ENCODE assay signal across 25 cellular contexts in the genomic region with DNA sequence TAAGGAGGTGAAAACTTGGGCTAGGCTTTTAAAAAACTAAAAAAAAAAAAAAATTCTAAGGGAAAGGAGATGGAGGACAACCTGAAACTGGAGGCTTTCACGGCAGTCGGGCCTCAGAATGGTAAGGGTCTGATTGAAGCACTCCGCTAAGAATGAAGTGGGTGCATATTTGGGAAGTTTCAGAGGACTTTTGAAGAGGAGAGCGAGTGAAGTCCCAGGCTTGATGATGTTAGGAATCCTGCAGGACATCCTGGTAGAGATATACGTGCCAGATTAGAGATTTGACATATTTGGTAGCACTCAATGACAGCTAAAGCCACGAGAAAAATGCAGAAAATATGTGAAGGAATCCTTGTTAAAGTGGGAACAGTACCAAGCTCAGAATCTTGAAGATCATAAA.
"Had no signal": no experiment of that assay in that cellular context is flagged by ENCODE, and none has a peak within 500 bp of the region (broad histone marks: within the 10 kb centered on the region; RNA-seq: fewer than 3 reads in every experiment).

No MANE protein-coding gene starts in this region.

- H3K9me3 Mint-ChIP-seq: natural killer cell; stimulated activated effector memory CD8-positive, alpha-beta T cell treated with anti-CD3 and anti-CD28 coated beads, Interleukin-12 subunit alpha, Interleukin-12 subunit beta, amount 100 ng/mL, for 72 hours; stimulated activated naive CD8-positive, alpha-beta T cell treated with anti-CD3 and anti-CD28 coated beads, Interleukin-15, Interleukin-2, amounts not matched to agents 100 ng/mL and 50 ng/mL, for 24 hours; type B pancreatic cell had no signal

- ATAC-seq: natural killer cell; psoas muscle; right cardiac atrium; right lobe of liver; stimulated activated naive B cell treated with anti-CD40 and anti-IgM and Interleukin-4, amounts not matched to agents 10 μg/mL and 1 μg/mL and 100 μg/mL, for 72 hours; upper lobe of right lung had no signal

- H3K36me3 Mint-ChIP-seq: natural killer cell; neural progenitor cell; stimulated activated effector memory CD8-positive, alpha-beta T cell treated with anti-CD3 and anti-CD28 coated beads, Interleukin-12 subunit alpha, Interleukin-12 subunit beta, amount 100 ng/mL, for 72 hours; stimulated activated naive B cell treated with anti-CD40 and anti-IgM and Interleukin-4, amounts not matched to agents 10 μg/mL and 1 μg/mL and 100 μg/mL, for 72 hours; type B pancreatic cell had no signal

- DNase-seq: natural killer cell; occipital lobe; ovary; posterior cingulate gyrus; psoas muscle; right cardiac atrium; right lobe of liver; sigmoid colon; small intestine; stimulated activated CD4-positive, alpha-beta T cell treated with anti-CD3 and anti-CD28 coated beads, Interleukin-15, amount 100 ng/mL, for 24 hours; stimulated activated CD4-positive, alpha-beta T cell treated with anti-CD3 and anti-CD28 coated beads, Interleukin-2, amount 100 ng/mL, for 24 hours; stimulated activated CD4-positive, alpha-beta T cell treated with anti-CD3 and anti-CD28 coated beads, Interleukin-2, amount 100 ng/mL, for 48 hours; stimulated activated CD4-positive, alpha-beta T cell treated with anti-CD3 and anti-CD28 coated beads, Interleukin-4, amount 100 ng/mL, for 24 hours; stimulated activated naive B cell treated with anti-CD40 and anti-IgM and Interleukin-4, amounts not matched to agents 10 μg/mL and 1 μg/mL and 100 μg/mL, for 72 hours; stimulated activated naive CD4-positive, alpha-beta T cell treated with Interleukin-2 at 50 U/mL for 16 hours; stomach; thyroid gland; upper lobe of right lung; uterus had no signal

- H3K27ac Mint-ChIP-seq: natural killer cell; nephron; neural progenitor cell; progenitor cell of endocrine pancreas; stimulated activated effector memory CD8-positive, alpha-beta T cell treated with anti-CD3 and anti-CD28 coated beads, Interleukin-12 subunit alpha, Interleukin-12 subunit beta, amount 100 ng/mL, for 72 hours; stimulated activated naive B cell treated with anti-CD40 and anti-IgM and Interleukin-4, amounts not matched to agents 10 μg/mL and 1 μg/mL and 100 μg/mL, for 72 hours; stimulated activated naive CD8-positive, alpha-beta T cell treated with anti-CD3 and anti-CD28 coated beads, Interleukin-15, Interleukin-2, amounts not matched to agents 100 ng/mL and 50 ng/mL, for 24 hours; type B pancreatic cell had no signal

- H3K27me3 Mint-ChIP-seq: type B pancreatic cell had no signal

- H3K4me1 Mint-ChIP-seq: natural killer cell; nephron; stimulated activated effector memory CD8-positive, alpha-beta T cell treated with anti-CD3 and anti-CD28 coated beads, Interleukin-12 subunit alpha, Interleukin-12 subunit beta, amount 100 ng/mL, for 72 hours; stimulated activated naive B cell treated with anti-CD40 and anti-IgM and Interleukin-4, amounts not matched to agents 10 μg/mL and 1 μg/mL and 100 μg/mL, for 72 hours had no signal

- H3K4me3 Mint-ChIP-seq: natural killer cell; nephron; neural progenitor cell; stimulated activated effector memory CD8-positive, alpha-beta T cell treated with anti-CD3 and anti-CD28 coated beads, Interleukin-12 subunit alpha, Interleukin-12 subunit beta, amount 100 ng/mL, for 72 hours; stimulated activated naive B cell treated with anti-CD40 and anti-IgM and Interleukin-4, amounts not matched to agents 10 μg/mL and 1 μg/mL and 100 μg/mL, for 72 hours; stimulated activated naive CD8-positive, alpha-beta T cell treated with anti-CD3 and anti-CD28 coated beads, Interleukin-15, Interleukin-2, amounts not matched to agents 100 ng/mL and 50 ng/mL, for 24 hours; type B pancreatic cell had no signal
